ENCODE assay signal across 8 cellular contexts in genomic region chr2:201072201-201072530, GRCh38.
DNase-seq lines count a peak whose midpoint lies in the region; TF ChIP-seq lines count a peak whose summit lies in the region.

No MANE protein-coding gene starts in this region.

- H3K9me2 ChIP-seq in MM.1S (replicated peaks; ENCODE audit: insufficient read depth, low read length): no peaks in the 10 kb centered on the region

- DNase-seq in NCI-H1417 treated with DMSO at 0.1 percent for 48 hours (lab: John Stamatoyannopoulos, UW): peak; percentile 68
- DNase-seq in NCI-H1417 (lab: John Stamatoyannopoulos, UW): no peak
- DNase-seq in MM.1S: no peak
- no peak for DNase-seq in effector memory CD4-positive, alpha-beta T cell
- DNase-seq in 8988T: no peak
- DNase-seq in HuH-7.5 (ENCODE audit: low spot score): no peak
- no peak for DNase-seq in epidermal melanocyte (ENCODE audit: insufficient read length, low spot score)

- H2AFZ ChIP-seq in MM.1S (ENCODE audit: low read length): peak overlapping the region; percentile 75

- H3K4me1 ChIP-seq in MM.1S (ENCODE audit: low read length) (peaks cover 19% of the 10 kb centered on the region), neutrophil (ENCODE audit: control insufficient read depth in 1 of 2, insufficient read depth in 1 of 2, low read depth in 1 of 2, low read length in 1 of 2) (peaks cover 60 to 61% of the 10 kb centered on the region in 2 experiments)
- H3K4me1 ChIP-seq in effector memory CD4-positive, alpha-beta T cell (ENCODE audit: control insufficient read depth, insufficient read depth, low read length, poor library complexity, severe bottlenecking): peaks cover 21% of the 10 kb centered on the region

- H3K4me3 ChIP-seq in MM.1S (ENCODE audit: low read length): peak overlapping the region; percentile 95
- peak overlapping the region; percentile 93 for H3K4me3 ChIP-seq in effector memory CD4-positive, alpha-beta T cell (ENCODE audit: insufficient read depth, low read depth, low read length, poor library complexity, severe bottlenecking)
- H3K4me3 ChIP-seq in neutrophil (ENCODE audit: low read depth in 1 of 2, low read length in 1 of 2): peak overlapping the region; percentile 86 to 96

- H3K79me2 ChIP-seq in MM.1S (ENCODE audit: low read length): peaks cover 90% of the 10 kb centered on the region

- H3K27ac ChIP-seq in MM.1S (ENCODE audit: low read length): peak overlapping the region; percentile 52; the same call in 1 of the 2 replicates
- H3K27ac ChIP-seq in effector memory CD4-positive, alpha-beta T cell (ENCODE audit: insufficient read depth, low read length, poor library complexity, severe bottlenecking): peak overlapping the region; percentile 88
- peak overlapping the region; percentile 86 for H3K27ac ChIP-seq in neutrophil

- H3K27me3 ChIP-seq in MM.1S (replicated peaks; ENCODE audit: insufficient read depth, low read length) (no peaks in the 10 kb centered on the region), neutrophil (no peaks in the 10 kb centered on the region)
- no peaks in the 10 kb centered on the region for H3K27me3 ChIP-seq in effector memory CD4-positive, alpha-beta T cell (replicated peaks; ENCODE audit: control insufficient read depth, insufficient read depth, low read length, poor library complexity, severe bottlenecking)

- H3K9ac ChIP-seq in MM.1S (ENCODE audit: low read length): peak overlapping the region; percentile 80

- 0 out of 2 replicates have a peak, but pooled peaks cover 3% of the 10 kb centered on the region for H4K20me1 ChIP-seq in MM.1S (ENCODE audit: insufficient read depth, low read length)

- no peaks in the 10 kb centered on the region for H3K36me3 ChIP-seq in MM.1S (replicated peaks; ENCODE audit: insufficient read depth, low read length)
- no peaks in the 10 kb centered on the region for H3K36me3 ChIP-seq in effector memory CD4-positive, alpha-beta T cell (ENCODE audit: control insufficient read depth, insufficient read depth, low read length)
- H3K36me3 ChIP-seq in neutrophil: no peaks in the 10 kb centered on the region

- peaks cover 3% of the 10 kb centered on the region; the same call in 1 of the 2 replicates for H3F3A ChIP-seq in MM.1S (ENCODE audit: insufficient read depth, low read length)

- H3K9me3 ChIP-seq in MM.1S (replicated peaks; ENCODE audit: insufficient read depth, low read length): no peaks in the 10 kb centered on the region
- no peaks in the 10 kb centered on the region for H3K9me3 ChIP-seq in effector memory CD4-positive, alpha-beta T cell (ENCODE audit: control insufficient read depth, low read length)
- H3K9me3 ChIP-seq in neutrophil: no peaks in the 10 kb centered on the region

- TF ChIP-seq CTCF in MM.1S (IDR thresholded peaks at IDR 0.05; ENCODE audit: low read length) (no peak), neutrophil (IDR thresholded peaks at IDR 0.05) (no peak)

- H3K4me2 ChIP-seq in MM.1S (ENCODE audit: low read depth, low read length): peak overlapping the region; percentile 89
